In genomic region chr16:11691235-11691634, GRCh38 we compare ENCODE assay signal across 18 cellular contexts.
"Had no signal": no experiment of that assay in that cellular context is flagged by ENCODE, and none has a peak within 500 bp of the region (broad histone marks: within the 10 kb centered on the region; RNA-seq: fewer than 3 reads in every experiment).

No MANE protein-coding gene starts in this region.

- H3K27ac Mint-ChIP-seq: activated CD4-positive, alpha-beta T cell treated with anti-CD3 and anti-CD28 coated beads, Interleukin-2, amount 10 ng/mL, durations not matched to agents 24 days and 14 days; activated CD8-positive, alpha-beta T cell treated with anti-CD3 and anti-CD28 coated beads for 36 hours; activated naive CD4-positive, alpha-beta T cell treated with anti-CD3 and anti-CD28 coated beads for 36 hours; stimulated activated naive CD8-positive, alpha-beta T cell treated with anti-CD3 and anti-CD28 coated beads, Interleukin-15, Interleukin-2, amounts not matched to agents 100 ng/mL and 50 ng/mL, for 24 hours; T-helper 2 cell treated with Interferon-gamma antibody and Interleukin-4, amounts not matched to agents 5 μg/mL and 100 μg/mL, for 36 hours had no signal

- DNase-seq: activated CD4-positive, alpha-beta T cell treated with anti-CD3 and anti-CD28 coated beads, Interleukin-2, amount 10 ng/mL, durations not matched to agents 24 days and 14 days; activated CD8-positive, alpha-beta memory T cell treated with anti-CD3 and anti-CD28 coated beads, Interleukin-2, amount 50 U/mL, for 4 hours; activated CD8-positive, alpha-beta T cell treated with anti-CD3 and anti-CD28 coated beads for 36 hours; activated naive CD4-positive, alpha-beta T cell treated with anti-CD3 and anti-CD28 coated beads for 36 hours; activated T-cell treated with anti-CD3 and anti-CD28 coated beads, Interleukin-2, amount 50 U/mL, for 4 hours; aorta; effector CD8-positive, alpha-beta T cell; heart left ventricle; kidney; retina; stimulated activated CD4-positive, alpha-beta T cell treated with anti-CD3 and anti-CD28 coated beads, Interleukin-12 subunit alpha, Interleukin-12 subunit beta, amount 100 ng/mL, for 4 hours; stimulated activated CD4-positive, alpha-beta T cell treated with anti-CD3 and anti-CD28 coated beads, Interleukin-1b, Interleukin-23, amount 100 ng/mL, for 48 hours; stimulated activated CD8-positive, alpha-beta memory T cell treated with anti-CD3 and anti-CD28 coated beads, Interleukin-4, amount 100 ng/mL, for 48 hours; transverse colon had no signal

- H3K9me3 Mint-ChIP-seq: activated CD4-positive, alpha-beta T cell treated with anti-CD3 and anti-CD28 coated beads, Interleukin-2, amount 10 ng/mL, durations not matched to agents 24 days and 14 days; activated CD8-positive, alpha-beta T cell treated with anti-CD3 and anti-CD28 coated beads for 36 hours; activated naive CD4-positive, alpha-beta T cell treated with anti-CD3 and anti-CD28 coated beads for 36 hours; activated T-cell treated with anti-CD3 and anti-CD28 coated beads, Interleukin-2, amount 50 U/mL, for 4 hours; neural crest cell; stimulated activated naive CD8-positive, alpha-beta T cell treated with anti-CD3 and anti-CD28 coated beads, Interleukin-15, Interleukin-2, amounts not matched to agents 100 ng/mL and 50 ng/mL, for 24 hours; T-helper 2 cell treated with Interferon-gamma antibody and Interleukin-4, amounts not matched to agents 5 μg/mL and 100 μg/mL, for 36 hours had no signal

- H3K27me3 Mint-ChIP-seq: activated CD4-positive, alpha-beta T cell treated with anti-CD3 and anti-CD28 coated beads, Interleukin-2, amount 10 ng/mL, durations not matched to agents 24 days and 14 days; activated CD8-positive, alpha-beta T cell treated with anti-CD3 and anti-CD28 coated beads for 36 hours; stimulated activated naive CD8-positive, alpha-beta T cell treated with anti-CD3 and anti-CD28 coated beads, Interleukin-15, Interleukin-2, amounts not matched to agents 100 ng/mL and 50 ng/mL, for 24 hours had no signal

- H3K4me3 Mint-ChIP-seq: activated CD4-positive, alpha-beta T cell treated with anti-CD3 and anti-CD28 coated beads, Interleukin-2, amount 10 ng/mL, durations not matched to agents 24 days and 14 days; activated CD8-positive, alpha-beta T cell treated with anti-CD3 and anti-CD28 coated beads for 36 hours; activated naive CD4-positive, alpha-beta T cell treated with anti-CD3 and anti-CD28 coated beads for 36 hours; activated T-cell treated with anti-CD3 and anti-CD28 coated beads, Interleukin-2, amount 50 U/mL, for 4 hours; neural crest cell; stimulated activated naive CD8-positive, alpha-beta T cell treated with anti-CD3 and anti-CD28 coated beads, Interleukin-15, Interleukin-2, amounts not matched to agents 100 ng/mL and 50 ng/mL, for 24 hours; T-helper 2 cell treated with Interferon-gamma antibody and Interleukin-4, amounts not matched to agents 5 μg/mL and 100 μg/mL, for 36 hours had no signal

- ATAC-seq: activated CD8-positive, alpha-beta T cell treated with anti-CD3 and anti-CD28 coated beads for 36 hours; activated T-cell treated with anti-CD3 and anti-CD28 coated beads, Interleukin-2, amount 50 U/mL, for 4 hours; gastroesophageal sphincter; heart left ventricle had no signal
